In genomic region chr14:81415781-81416180, GRCh38 we compare ENCODE assay signal across 1 cellular context.
TF ChIP-seq lines count a peak whose summit lies in the region.

No MANE protein-coding gene starts in this region.

TF ChIP-seq in K562, 482 proteins besides CTCF, POLR2A, EP300 and RAD21:
- 0 out of 4 replicates have a peak, but pooled peaks of 1 of the 2 experiments have one; percentile 8 for TF ChIP-seq MAZ (CRISPR knock-in tag; conservative IDR thresholded peaks at IDR 0.05 in 1 of 2, IDR thresholded peaks at IDR 0.05 in 1 of 2)
- TF ChIP-seq RBM15 (IDR thresholded peaks at IDR 0.05; ENCODE audit: insufficient read depth, low read length) = no peak
- no peak for TF ChIP-seq SNIP1 (IDR thresholded peaks at IDR 0.05; ENCODE audit: low read depth)
- TF ChIP-seq ATF4 (CRISPR knock-in tag; IDR thresholded peaks at IDR 0.05) = no peak
- TF ChIP-seq ZFP36 (IDR thresholded peaks at IDR 0.05; ENCODE audit: low read depth, low read length, partially characterized antibody) = peak; percentile 82
- TF ChIP-seq YBX1 (IDR thresholded peaks at IDR 0.05) = no peak
- no peak for TF ChIP-seq ELK3 (CRISPR knock-in tag; IDR thresholded peaks at IDR 0.05)
